ENCODE assay signal across 18 cellular contexts in the genomic region with DNA sequence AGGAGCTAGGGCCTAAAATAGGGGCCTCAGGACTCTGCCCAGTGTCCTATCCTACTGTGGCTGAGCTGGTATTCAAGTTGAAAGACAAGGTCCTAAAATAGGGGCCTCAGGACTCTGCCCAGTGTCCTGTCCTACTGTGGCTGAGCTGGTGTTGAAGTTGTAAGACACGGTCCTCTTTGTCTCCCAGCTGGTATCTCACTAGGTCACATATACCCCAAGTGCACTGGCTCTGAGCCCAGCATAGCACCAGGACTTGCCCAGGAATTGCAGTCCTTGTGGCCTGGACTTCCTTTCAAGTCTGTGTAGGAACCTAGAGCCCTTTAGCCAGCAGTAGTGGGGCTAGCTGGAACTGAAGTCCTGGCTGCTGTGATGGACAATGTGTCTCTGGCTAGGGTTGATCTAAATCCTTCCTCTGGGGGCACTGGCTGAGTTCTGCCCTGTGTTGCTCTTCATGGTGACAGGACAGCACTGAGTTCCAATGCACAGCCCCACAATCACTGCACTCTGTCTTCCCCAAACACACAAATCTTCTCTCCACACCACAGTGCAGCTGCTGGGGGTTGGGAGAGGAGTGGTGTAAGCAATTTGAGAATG.
"Had no signal": no experiment of that assay in that cellular context is flagged by ENCODE, and none has a peak within 500 bp of the region (broad histone marks: within the 10 kb centered on the region; RNA-seq: fewer than 3 reads in every experiment).

No MANE protein-coding gene starts in this region.

- H3K27me3 ChIP-seq: foreskin keratinocyte, left lung, stomach, transverse colon had no signal

- ATAC-seq: foreskin keratinocyte had no signal

- H3K27ac Mint-ChIP-seq: natural killer cell treated with Interleukin-12 subunit alpha and Interleukin-12 subunit beta and Interleukin-15 and Interleukin-18, amount 100 ng/mL, for 72 hours had no signal

- H3K4me1 ChIP-seq: foreskin keratinocyte, left lung, stomach, transverse colon had no signal

- H3K27ac ChIP-seq: foreskin keratinocyte, left lung, stomach, thoracic aorta, transverse colon had no signal

- H3K36me3 ChIP-seq: left lung, stomach, thoracic aorta, transverse colon had no signal

- H3K4me3 Mint-ChIP-seq: natural killer cell treated with Interleukin-12 subunit alpha and Interleukin-12 subunit beta and Interleukin-15 and Interleukin-18, amount 100 ng/mL, for 72 hours had no signal

- H3K4me3 ChIP-seq: left lung, lung, stomach, thoracic aorta, transverse colon had no signal

- DNase-seq: effector memory CD4-positive, alpha-beta T cell; foreskin keratinocyte; head of caudate nucleus; hypothalamus; islet precursor cell; mesenchymal stem cell; midbrain; posterior cingulate gyrus; right cardiac atrium; stimulated activated CD4-positive, alpha-beta T cell treated with anti-CD3 and anti-CD28 coated beads, Interleukin-12 subunit alpha, Interleukin-12 subunit beta, amount 100 ng/mL, for 4 hours; stimulated activated naive CD4-positive, alpha-beta T cell; substantia nigra had no signal
